16 cellular contexts compared by ENCODE assay signal in genomic region chr10:43852644-43853214, GRCh38.
DNase-seq lines count a peak whose midpoint lies in the region; ATAC-seq lines count a peak whose summit lies in the region.
"Had no signal": no experiment of that assay in that cellular context is flagged by ENCODE, and none has a peak within 500 bp of the region (broad histone marks: within the 10 kb centered on the region; RNA-seq: fewer than 3 reads in every experiment).

No MANE protein-coding gene starts in this region.

- DNase-seq in cardiac septum (ENCODE audit: low spot score), result peak; percentile 49
- no peak for DNase-seq in right cardiac atrium
- DNase-seq in mesenchymal stem cell, result no peak
- DNase-seq in sciatic nerve (ENCODE audit: low spot score), result peak; percentile 42
- no peak for DNase-seq in activated CD4-positive, CD25-positive, alpha-beta regulatory T cell (lab: John Stamatoyannopoulos, UW)
- no peak for DNase-seq in activated gamma-delta T cell treated with Interleukin-2 at 50 U/mL for 16 hours
- DNase-seq: 8988T; AML-193; Caco-2; CD8-positive, alpha-beta memory T cell; DND-41; GDM1; HFFc6 had no signal

- H3K4me2 ChIP-seq in mesenchymal stem cell (ENCODE audit: low read length, poor library complexity, severe bottlenecking), result no peak overlapping the region
- H3K4me2 ChIP-seq: BLaER1 had no signal

- H2BK120ac ChIP-seq in mesenchymal stem cell (ENCODE audit: low read depth, low read length), result peak overlapping the region; percentile 11

- 96% methylated on average over 5 of the region's 5 CpGs for WGBS in right cardiac atrium
- 97% methylated on average over 5 of the region's 5 CpGs for WGBS in mesenchymal stem cell

- intact Hi-C loops in cardiac septum (cut with DNase I) (no loop called here), right cardiac atrium (cut with DNase I) (no loop called here), sciatic nerve (cut with DNase I) (no loop called here)

- H3K4ac ChIP-seq in mesenchymal stem cell (ENCODE audit: low read depth in 1 of 2, low read length in 2 of 2), result peak overlapping the region; percentile 32 to 40

- H2AK5ac ChIP-seq in mesenchymal stem cell (ENCODE audit: low read length, severe bottlenecking), result no peak overlapping the region

- H3K27ac ChIP-seq in right cardiac atrium (ENCODE audit: low read length), result no peak overlapping the region
- H3K27ac ChIP-seq in mesenchymal stem cell (ENCODE audit: low read length, poor library complexity, severe bottlenecking), result no peak overlapping the region
- H3K27ac ChIP-seq: BLaER1 had no signal

- no peak overlapping the region for H3K23ac ChIP-seq in mesenchymal stem cell (ENCODE audit: low read length in 2 of 2)

- H3K36me3 ChIP-seq in mesenchymal stem cell (ENCODE audit: control insufficient read depth in 1 of 2, insufficient read depth in 2 of 2, low read depth in 1 of 2, low read length in 2 of 2), result no peaks in the 10 kb centered on the region
- H3K36me3 ChIP-seq: BLaER1, HAP-1 had no signal

- H3K9me3 ChIP-seq in right cardiac atrium (ENCODE audit: control insufficient read depth, low read length), result no peaks in the 10 kb centered on the region
- no peaks in the 10 kb centered on the region for H3K9me3 ChIP-seq in mesenchymal stem cell (ENCODE audit: control insufficient read depth, low read length)
- H3K9me3 ChIP-seq: BLaER1, Caco-2, HAP-1 had no signal

- H3K79me1 ChIP-seq in mesenchymal stem cell (replicated peaks; ENCODE audit: low read length, poor library complexity, severe bottlenecking), result no peaks in the 10 kb centered on the region

- peak overlapping the region; percentile 67 for H4K91ac ChIP-seq in mesenchymal stem cell (ENCODE audit: low read length)

- H3K18ac ChIP-seq in mesenchymal stem cell (ENCODE audit: low read depth in 1 of 2, low read length in 2 of 2), result peak overlapping the region in 1 of 2 experiments; percentile 73

- H2BK15ac ChIP-seq in mesenchymal stem cell (ENCODE audit: low read depth, poor library complexity, severe bottlenecking), result peak overlapping the region; percentile 62

- no peak overlapping the region for H4K8ac ChIP-seq in mesenchymal stem cell (ENCODE audit: low read length)

- ATAC-seq in right cardiac atrium, result no peak
- ATAC-seq in sciatic nerve, result no peak
- ATAC-seq in GM18867 (IDR thresholded peaks at IDR 0.05; ENCODE audit: unreplicated experiment), result no peak

- peak overlapping the region; percentile 46 to 65 for H2BK12ac ChIP-seq in mesenchymal stem cell (ENCODE audit: low read length in 2 of 2)

- H3K9ac ChIP-seq in mesenchymal stem cell (ENCODE audit: low read length), result no peak overlapping the region
- H3K9ac ChIP-seq: BLaER1 had no signal

- H3K4me3 ChIP-seq in right cardiac atrium (ENCODE audit: low read length) (no peak overlapping the region), mesenchymal stem cell (ENCODE audit: insufficient read depth in 1 of 2, low read depth in 1 of 2, low read length in 2 of 2) (no peak overlapping the region)
- H3K4me3 ChIP-seq: BLaER1, HAP-1 had no signal

- H2BK5ac ChIP-seq in mesenchymal stem cell (ENCODE audit: low read depth, low read length, poor library complexity, severe bottlenecking), result no peak overlapping the region

- H3K4me1 ChIP-seq in right cardiac atrium (ENCODE audit: control insufficient read depth, insufficient read depth, low read length) (peaks cover 11% of the 10 kb centered on the region), mesenchymal stem cell (ENCODE audit: control insufficient read depth, insufficient read depth, low read depth, low read length) (peaks cover 12% of the 10 kb centered on the region)
- H3K4me1 ChIP-seq: HAP-1 had no signal

- peak overlapping the region in 1 of 2 experiments; percentile 26 for H3K14ac ChIP-seq in mesenchymal stem cell (ENCODE audit: low read length in 2 of 2)

- H3K27me3 ChIP-seq in right cardiac atrium (ENCODE audit: control insufficient read depth, insufficient read depth) (no peaks in the 10 kb centered on the region), mesenchymal stem cell (ENCODE audit: control insufficient read depth in 1 of 2, insufficient read depth in 1 of 2, low read length in 2 of 2) (no peaks in the 10 kb centered on the region)
- H3K27me3 ChIP-seq: BLaER1 had no signal

- H2AFZ ChIP-seq in mesenchymal stem cell (ENCODE audit: low read depth, low read length), result no peak overlapping the region

Comparison
In these comparisons a context has a peak if more than half of its experiments do, and no peak if none do; other contexts are left out.
1. DNase-seq: peak in cardiac septum (single experiment) and sciatic nerve (single experiment); none in right cardiac atrium (0 of 3), mesenchymal stem cell (single experiment), activated CD4-positive, CD25-positive, alpha-beta regulatory T cell (0 of 4) and activated gamma-delta T cell treated with Interleukin-2 at 50 U/mL for 16 hours (single experiment).